Comparison of ENCODE assay signal across 18 cellular contexts in genomic region chr14:75531660-75532317, GRCh38. TPM values are rescaled to one million over a fixed set of nuclear protein-coding genes. Genes with fewer than 3 reads are reported as not detected.
DNase-seq lines count a peak whose midpoint lies in the region; ATAC-seq and TF ChIP-seq lines count a peak whose summit lies in the region.
"Had no signal": no experiment of that assay in that cellular context is flagged by ENCODE, and none has a peak within 500 bp of the region (broad histone marks: within the 10 kb centered on the region; RNA-seq: fewer than 3 reads in every experiment).

No MANE protein-coding gene starts in this region.

- H3K9me3 Mint-ChIP-seq in T-helper 2 cell treated with Interferon-gamma antibody and Interleukin-4, amounts not matched to agents 5 μg/mL and 100 μg/mL, for 36 hours = no peaks in the 10 kb centered on the region
- H3K9me3 Mint-ChIP-seq in activated B cell treated with CpG ODN at 0.5 μM for 24 hours = no peaks in the 10 kb centered on the region
- H3K9me3 Mint-ChIP-seq: IgD-negative memory B cell had no signal

- ATAC-seq in activated B cell treated with CpG ODN at 0.5 μM for 24 hours (ENCODE audit: low read depth) (no peak), GM21515 (IDR thresholded peaks at IDR 0.05; ENCODE audit: unreplicated experiment) (no peak)
- ATAC-seq: upper lobe of right lung had no signal

- WGBS in mesendoderm (ENCODE audit: extremely low coverage, insufficient coverage, low lambda C conversion rate) = no CpG with 5 or more reads among the region's 5 CpGs

- H3K4me3 Mint-ChIP-seq in T-helper 2 cell treated with Interferon-gamma antibody and Interleukin-4, amounts not matched to agents 5 μg/mL and 100 μg/mL, for 36 hours = no peak overlapping the region
- no peak overlapping the region for H3K4me3 Mint-ChIP-seq in activated B cell treated with CpG ODN at 0.5 μM for 24 hours

- no peak overlapping the region for H2BK120ac ChIP-seq in mesendoderm (ENCODE audit: low read depth, low read length)

- H3K27me3 Mint-ChIP-seq in T-helper 2 cell treated with Interferon-gamma antibody and Interleukin-4, amounts not matched to agents 5 μg/mL and 100 μg/mL, for 36 hours (ENCODE audit: low read depth) = no peaks in the 10 kb centered on the region
- H3K27me3 Mint-ChIP-seq in activated B cell treated with CpG ODN at 0.5 μM for 24 hours = no peaks in the 10 kb centered on the region
- H3K27me3 Mint-ChIP-seq: IgD-negative memory B cell had no signal

- no peak overlapping the region for H3K23ac ChIP-seq in mesendoderm (ENCODE audit: low read length)

- no peak overlapping the region for H3K9ac ChIP-seq in mesendoderm (ENCODE audit: low read length)

- DNase-seq in T-helper 2 cell treated with Interferon-gamma antibody and Interleukin-4, amounts not matched to agents 5 μg/mL and 100 μg/mL, for 36 hours (ENCODE audit: low spot score) = no peak
- no peak for DNase-seq in T-helper 2 cell
- DNase-seq in EL = peak; percentile 37
- DNase-seq in activated B cell treated with CpG ODN at 0.5 μM for 24 hours = no peak
- DNase-seq in glomerular visceral epithelial cell (ENCODE audit: extremely low spot score) = peak; percentile 14
- DNase-seq in SW480 (ENCODE audit: low spot score) = no peak
- no peak for DNase-seq in mesendoderm
- DNase-seq: 8988T; activated CD4-positive, alpha-beta T cell treated with anti-CD3 and anti-CD28 coated beads, Interleukin-2, amount 50 U/mL, for 4 hours; GF-D8; left ventricle myocardium inferior; NCI-H774; spleen; stimulated activated naive CD4-positive, alpha-beta T cell treated with Interleukin-2 at 50 U/mL for 16 hours; upper lobe of right lung had no signal

- CTCF ChIA-PET in activated B cell treated with CpG ODN at 0.5 μM for 24 hours (lab: Charles Lee) = no interaction called here

- no peak overlapping the region for H3K4me2 ChIP-seq in mesendoderm (ENCODE audit: low read length)

- intact Hi-C loops in activated B cell treated with CpG ODN at 0.5 μM for 24 hours (cut with micrococcal nuclease) = no loop called here

- no peak overlapping the region for H3K18ac ChIP-seq in mesendoderm (ENCODE audit: low read length)

- no peak overlapping the region for H2AK5ac ChIP-seq in mesendoderm (ENCODE audit: low read length)

- H3K4me1 ChIP-seq in mesendoderm (ENCODE audit: control insufficient read depth, low read depth, low read length) = no peaks in the 10 kb centered on the region

- H3K4ac ChIP-seq in mesendoderm (ENCODE audit: low read depth, low read length) = no peak overlapping the region

- no peaks in the 10 kb centered on the region for H3K27me3 ChIP-seq in mesendoderm (ENCODE audit: insufficient read depth, low read length, poor library complexity)
- H3K27me3 ChIP-seq: spleen, upper lobe of right lung had no signal

- H2BK5ac ChIP-seq in mesendoderm (ENCODE audit: low read length) = no peak overlapping the region

- H3K79me2 ChIP-seq in mesendoderm (ENCODE audit: control insufficient read depth, insufficient read depth, low read length) = no peaks in the 10 kb centered on the region

- peaks cover 66% of the 10 kb centered on the region for H3K36me3 Mint-ChIP-seq in T-helper 2 cell treated with Interferon-gamma antibody and Interleukin-4, amounts not matched to agents 5 μg/mL and 100 μg/mL, for 36 hours (ENCODE audit: low read depth)
- H3K36me3 Mint-ChIP-seq in activated B cell treated with CpG ODN at 0.5 μM for 24 hours (ENCODE audit: low read depth) = peaks cover 76% of the 10 kb centered on the region

- H3K56ac ChIP-seq in mesendoderm (ENCODE audit: low read length) = no peak overlapping the region

- H2BK15ac ChIP-seq in mesendoderm (replicated peaks; ENCODE audit: low read depth) = no peak overlapping the region

- no peak overlapping the region for H3K27ac ChIP-seq in mesendoderm (ENCODE audit: low read depth, low read length)
- H3K27ac ChIP-seq: left ventricle myocardium inferior, RWPE1, spleen, upper lobe of right lung had no signal

- H4K8ac ChIP-seq in mesendoderm (ENCODE audit: low read depth, low read length) = no peak overlapping the region

- H3K4me1 Mint-ChIP-seq in T-helper 2 cell treated with Interferon-gamma antibody and Interleukin-4, amounts not matched to agents 5 μg/mL and 100 μg/mL, for 36 hours (ENCODE audit: low read depth) = peaks cover 57% of the 10 kb centered on the region
- peaks cover 59% of the 10 kb centered on the region for H3K4me1 Mint-ChIP-seq in activated B cell treated with CpG ODN at 0.5 μM for 24 hours

- POLR2A ChIA-PET in activated B cell treated with CpG ODN at 0.5 μM for 24 hours (lab: Charles Lee) = interaction anchor here (1.0 to 2.9 kb wide), 4 partner anchors 9 to 20 kb away, joined by 3 to 12 read pairs (median 6); partner anchors contain the start of gene BATF

- no peak overlapping the region for H4K5ac ChIP-seq in mesendoderm (ENCODE audit: low read length)

- no peak overlapping the region for H3K4me3 ChIP-seq in mesendoderm (ENCODE audit: low read length)
- H3K4me3 ChIP-seq: left ventricle myocardium inferior, spleen, upper lobe of right lung had no signal

- H3K36me3 ChIP-seq in mesendoderm (ENCODE audit: control insufficient read depth, insufficient read depth, low read length) = no peaks in the 10 kb centered on the region
- H3K36me3 ChIP-seq: left ventricle myocardium inferior, upper lobe of right lung had no signal

- no peak for TF ChIP-seq CTCF in activated B cell treated with CpG ODN at 0.5 μM for 24 hours (IDR thresholded peaks at IDR 0.05)

- no peaks in the 10 kb centered on the region for H3K79me1 ChIP-seq in mesendoderm (ENCODE audit: low read length)

- peak overlapping the region; percentile 27 for H3K27ac Mint-ChIP-seq in T-helper 2 cell treated with Interferon-gamma antibody and Interleukin-4, amounts not matched to agents 5 μg/mL and 100 μg/mL, for 36 hours
- peak overlapping the region; percentile 9 for H3K27ac Mint-ChIP-seq in activated B cell treated with CpG ODN at 0.5 μM for 24 hours

RNA-seq across cellular contexts. Expression of gene BATF, which starts 9.5 kb away (rescaled TPM):
- 160 and 171 TPM in 2 replicates for total RNA-seq in activated B cell treated with CpG ODN at 0.5 μM for 24 hours
- not detected for polyA plus RNA-seq in mesendoderm (2013, experiment 1 of 2)
- polyA plus RNA-seq in mesendoderm (2013, experiment 2 of 2) = not detected

RNA-seq across cellular contexts. Expression of gene FLVCR2, which starts 46.6 kb away (rescaled TPM):
- 11.7 and 12.5 TPM in 2 replicates for total RNA-seq in activated B cell treated with CpG ODN at 0.5 μM for 24 hours
- polyA plus RNA-seq in mesendoderm (2013, experiment 1 of 2) = 3.3 TPM
- polyA plus RNA-seq in mesendoderm (2013, experiment 2 of 2) = 3.2 TPM

Comparison
In these comparisons a context has a peak if more than half of its experiments do, and no peak if none do; other contexts are left out.
1. DNase-seq: peak in EL (single experiment) and glomerular visceral epithelial cell (single experiment); none in T-helper 2 cell treated with Interferon-gamma antibody and Interleukin-4, amounts not matched to agents 5 μg/mL and 100 μg/mL, for 36 hours (single experiment), T-helper 2 cell (0 of 5), activated B cell treated with CpG ODN at 0.5 μM for 24 hours (single experiment), SW480 (single experiment) and mesendoderm (single experiment).